In genomic region chr6:26532699-26533523, GRCh38 we compare ENCODE assay signal across 1 cellular context.
TF ChIP-seq lines count a peak whose summit lies in the region.

No MANE protein-coding gene starts in this region.

TF ChIP-seq in HEK293, 187 proteins besides CTCF, POLR2A, EP300 and RAD21 (continued from another document and continues in another):
- TF ChIP-seq SCRT2 (tag by site-specific recombination; IDR thresholded peaks at IDR 0.05) (0 out of 2 replicates have a peak, but pooled peaks have one; percentile 20), ZNF548 (tag by site-specific recombination; IDR thresholded peaks at IDR 0.05) (no peak), PBX3 (CRISPR knock-in tag; IDR thresholded peaks at IDR 0.05) (no peak), ZNF157 (tag by site-specific recombination; IDR thresholded peaks at IDR 0.05) (no peak), MEIS1 (CRISPR knock-in tag; IDR thresholded peaks at IDR 0.05; ENCODE audit: borderline replicate concordance) (no peak), ZNF692 (tag by site-specific recombination; IDR thresholded peaks at IDR 0.05) (peak; percentile 67), ZNF518A (tag by site-specific recombination; conservative IDR thresholded peaks at IDR 0.05; ENCODE audit: low read depth) (no peak), ZNF585B (tag by site-specific recombination; IDR thresholded peaks at IDR 0.05) (no peak), HIC1 (tag by site-specific recombination; IDR thresholded peaks at IDR 0.05) (no peak), ZNF112 (tag by site-specific recombination; IDR thresholded peaks at IDR 0.05) (no peak), KLF8 (tag by site-specific recombination; IDR thresholded peaks at IDR 0.05) (peak; percentile 73), ZNF292 (tag by site-specific recombination; IDR thresholded peaks at IDR 0.05; ENCODE audit: borderline replicate concordance, low read depth) (no peak), ZNF626 (tag by site-specific recombination; IDR thresholded peaks at IDR 0.05) (no peak), PRDM4 (tag by site-specific recombination; IDR thresholded peaks at IDR 0.05) (peak; percentile 69; the same call in 1 of the 2 replicates), ZNF433 (tag by site-specific recombination; IDR thresholded peaks at IDR 0.05; ENCODE audit: low read depth) (no peak), ZNF513 (tag by site-specific recombination; IDR thresholded peaks at IDR 0.05) (peak; percentile 53), ZFP69B (tag by site-specific recombination; IDR thresholded peaks at IDR 0.05) (peak; percentile 65; the same call in 1 of the 2 replicates), ZNF658 (tag by site-specific recombination; IDR thresholded peaks at IDR 0.05) (no peak), GLI2 (tag by site-specific recombination; IDR thresholded peaks at IDR 0.05; ENCODE audit: borderline replicate concordance, low read depth) (no peak), ZNF701 (tag by site-specific recombination; IDR thresholded peaks at IDR 0.05) (no peak), AEBP2 (tag by site-specific recombination; IDR thresholded peaks at IDR 0.05; ENCODE audit: borderline replicate concordance) (no peak), ZNF133 (tag by site-specific recombination; IDR thresholded peaks at IDR 0.05) (no peak), HOXA7 (CRISPR knock-in tag; IDR thresholded peaks at IDR 0.05; ENCODE audit: borderline replicate concordance) (no peak), ZNF558 (tag by site-specific recombination; IDR thresholded peaks at IDR 0.05) (peak; percentile 26; the same call in 1 of the 2 replicates), ZFP3 (tag by site-specific recombination; IDR thresholded peaks at IDR 0.05; ENCODE audit: low read depth) (no peak)
- TF ChIP-seq, protein P1, sequence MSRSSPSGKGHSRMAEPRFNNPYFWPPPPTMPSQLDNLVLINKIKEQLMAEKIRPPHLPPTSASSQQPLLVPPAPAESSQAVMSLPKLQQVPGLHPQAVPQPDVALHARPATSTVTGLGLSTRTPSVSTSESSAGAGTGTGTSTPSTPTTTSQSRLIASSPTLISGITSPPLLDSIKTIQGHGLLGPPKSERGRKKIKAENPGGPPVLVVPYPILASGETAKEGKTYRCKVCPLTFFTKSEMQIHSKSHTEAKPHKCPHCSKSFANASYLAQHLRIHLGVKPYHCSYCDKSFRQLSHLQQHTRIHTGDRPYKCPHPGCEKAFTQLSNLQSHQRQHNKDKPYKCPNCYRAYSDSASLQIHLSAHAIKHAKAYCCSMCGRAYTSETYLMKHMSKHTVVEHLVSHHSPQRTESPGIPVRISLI (tag by site-specific recombination; IDR thresholded peaks at IDR 0.05), result 0 out of 2 replicates have a peak, but pooled peaks have one; percentile 24
- TF ChIP-seq, protein P2, sequence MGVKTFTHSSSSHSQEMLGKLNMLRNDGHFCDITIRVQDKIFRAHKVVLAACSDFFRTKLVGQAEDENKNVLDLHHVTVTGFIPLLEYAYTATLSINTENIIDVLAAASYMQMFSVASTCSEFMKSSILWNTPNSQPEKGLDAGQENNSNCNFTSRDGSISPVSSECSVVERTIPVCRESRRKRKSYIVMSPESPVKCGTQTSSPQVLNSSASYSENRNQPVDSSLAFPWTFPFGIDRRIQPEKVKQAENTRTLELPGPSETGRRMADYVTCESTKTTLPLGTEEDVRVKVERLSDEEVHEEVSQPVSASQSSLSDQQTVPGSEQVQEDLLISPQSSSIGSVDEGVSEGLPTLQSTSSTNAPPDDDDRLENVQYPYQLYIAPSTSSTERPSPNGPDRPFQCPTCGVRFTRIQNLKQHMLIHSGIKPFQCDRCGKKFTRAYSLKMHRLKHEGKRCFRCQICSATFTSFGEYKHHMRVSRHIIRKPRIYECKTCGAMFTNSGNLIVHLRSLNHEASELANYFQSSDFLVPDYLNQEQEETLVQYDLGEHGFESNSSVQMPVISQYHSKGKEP (tag by site-specific recombination; IDR thresholded peaks at IDR 0.05), result peak; percentile 64; the same call in 1 of the 2 replicates
- TF ChIP-seq, protein P3, sequence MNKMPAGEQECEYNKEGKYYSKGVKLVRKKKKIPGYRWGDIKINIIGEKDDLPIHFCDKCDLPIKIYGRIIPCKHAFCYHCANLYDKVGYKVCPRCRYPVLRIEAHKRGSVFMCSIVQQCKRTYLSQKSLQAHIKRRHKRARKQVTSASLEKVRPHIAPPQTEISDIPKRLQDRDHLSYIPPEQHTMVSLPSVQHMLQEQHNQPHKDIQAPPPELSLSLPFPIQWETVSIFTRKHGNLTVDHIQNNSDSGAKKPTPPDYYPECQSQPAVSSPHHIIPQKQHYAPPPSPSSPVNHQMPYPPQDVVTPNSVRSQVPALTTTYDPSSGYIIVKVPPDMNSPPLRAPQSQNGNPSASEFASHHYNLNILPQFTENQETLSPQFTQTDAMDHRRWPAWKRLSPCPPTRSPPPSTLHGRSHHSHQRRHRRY (tag by site-specific recombination; IDR thresholded peaks at IDR 0.05), result no peak
- TF ChIP-seq, protein P4, sequence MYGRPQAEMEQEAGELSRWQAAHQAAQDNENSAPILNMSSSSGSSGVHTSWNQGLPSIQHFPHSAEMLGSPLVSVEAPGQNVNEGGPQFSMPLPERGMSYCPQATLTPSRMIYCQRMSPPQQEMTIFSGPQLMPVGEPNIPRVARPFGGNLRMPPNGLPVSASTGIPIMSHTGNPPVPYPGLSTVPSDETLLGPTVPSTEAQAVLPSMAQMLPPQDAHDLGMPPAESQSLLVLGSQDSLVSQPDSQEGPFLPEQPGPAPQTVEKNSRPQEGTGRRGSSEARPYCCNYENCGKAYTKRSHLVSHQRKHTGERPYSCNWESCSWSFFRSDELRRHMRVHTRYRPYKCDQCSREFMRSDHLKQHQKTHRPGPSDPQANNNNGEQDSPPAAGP (tag by site-specific recombination; IDR thresholded peaks at IDR 0.05), result peak; percentile 52
- TF ChIP-seq, protein P5, sequence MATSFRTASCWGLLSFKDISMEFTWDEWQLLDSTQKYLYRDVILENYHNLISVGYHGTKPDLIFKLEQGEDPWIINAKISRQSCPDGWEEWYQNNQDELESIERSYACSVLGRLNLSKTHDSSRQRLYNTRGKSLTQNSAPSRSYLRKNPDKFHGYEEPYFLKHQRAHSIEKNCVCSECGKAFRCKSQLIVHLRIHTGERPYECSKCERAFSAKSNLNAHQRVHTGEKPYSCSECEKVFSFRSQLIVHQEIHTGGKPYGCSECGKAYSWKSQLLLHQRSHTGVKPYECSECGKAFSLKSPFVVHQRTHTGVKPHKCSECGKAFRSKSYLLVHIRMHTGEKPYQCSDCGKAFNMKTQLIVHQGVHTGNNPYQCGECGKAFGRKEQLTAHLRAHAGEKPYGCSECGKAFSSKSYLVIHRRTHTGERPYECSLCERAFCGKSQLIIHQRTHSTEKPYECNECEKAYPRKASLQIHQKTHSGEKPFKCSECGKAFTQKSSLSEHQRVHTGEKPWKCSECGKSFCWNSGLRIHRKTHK (tag by site-specific recombination; IDR thresholded peaks at IDR 0.05), result no peak
